ENCODE assay signal across 29 cellular contexts in the genomic region with DNA sequence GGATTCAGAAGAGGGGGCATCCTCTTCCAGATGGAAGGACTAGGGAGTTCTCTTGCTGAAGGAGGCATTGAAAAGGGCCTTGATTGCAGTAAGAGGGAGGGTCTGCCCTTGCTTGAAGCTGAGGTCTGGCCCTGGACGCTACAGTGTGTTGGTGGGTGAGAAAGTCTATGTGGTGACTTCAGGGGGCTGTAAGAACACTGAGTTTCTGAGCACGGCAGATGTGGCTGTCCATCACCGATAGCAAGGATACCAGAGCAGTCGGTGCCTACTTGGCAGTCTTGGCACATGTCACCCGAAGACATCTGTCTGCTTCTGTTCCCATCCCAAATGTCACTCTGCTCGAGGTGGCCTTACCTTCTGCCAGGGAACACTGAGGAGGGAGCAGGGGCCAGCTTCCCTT.
"Had no signal": no experiment of that assay in that cellular context is flagged by ENCODE, and none has a peak within 500 bp of the region (broad histone marks: within the 10 kb centered on the region; RNA-seq: fewer than 3 reads in every experiment).

No MANE protein-coding gene starts in this region.

- H3K27ac ChIP-seq: adrenal gland, body of pancreas, epithelial cell of prostate had no signal

- H3K27me3 ChIP-seq: adrenal gland, body of pancreas had no signal

- ATAC-seq: activated CD4-positive, alpha-beta T cell treated with anti-CD3 and anti-CD28 coated beads for 36 hours; activated CD8-positive, alpha-beta memory T cell treated with anti-CD3 and anti-CD28 coated beads, Interleukin-2, amount 10 ng/mL, durations not matched to agents 7 days and 5 days; activated CD8-positive, alpha-beta T cell treated with anti-CD3 and anti-CD28 coated beads, Interleukin-2, amount 10 ng/mL, durations not matched to agents 7 days and 5 days; activated naive CD8-positive, alpha-beta T cell treated with anti-CD3 and anti-CD28 coated beads, Interleukin-2, amount 50 U/mL, for 24 hours; body of pancreas; effector memory CD8-positive, alpha-beta T cell had no signal

- H3K9me3 ChIP-seq: adrenal gland, body of pancreas had no signal

- H3K4me1 ChIP-seq: adrenal gland, body of pancreas had no signal

- FAIRE-seq: colon, frontal cortex had no signal

- DNase-seq: activated CD4-positive, alpha-beta memory T cell treated with anti-CD3 and anti-CD28 coated beads for 36 hours; activated CD4-positive, alpha-beta T cell treated with anti-CD3 and anti-CD28 coated beads for 36 hours; activated CD4-positive, alpha-beta T cell treated with anti-CD3 and anti-CD28 coated beads, Interleukin-2, amount 10 ng/mL, durations not matched to agents 24 days and 14 days; activated CD4-positive, CD25-positive, alpha-beta regulatory T cell; activated CD4-positive, CD25-positive, alpha-beta regulatory T cell treated with anti-CD3 and anti-CD28 coated beads, Interleukin-2, amount 50 U/mL, for 72 hours; activated CD8-positive, alpha-beta memory T cell treated with anti-CD3 and anti-CD28 coated beads, Interleukin-2, amount 10 ng/mL, durations not matched to agents 7 days and 5 days; activated CD8-positive, alpha-beta memory T cell treated with anti-CD3 and anti-CD28 coated beads, Interleukin-2, amount 50 U/mL, for 4 hours; activated CD8-positive, alpha-beta T cell treated with anti-CD3 and anti-CD28 coated beads, Interleukin-2, amount 10 ng/mL, durations not matched to agents 7 days and 5 days; activated effector memory CD4-positive, alpha-beta T cell treated with anti-CD3 and anti-CD28 coated beads, Interleukin-2, amount 50 U/mL, for 16 hours; activated naive CD4-positive, alpha-beta T cell treated with anti-CD3 and anti-CD28 coated beads for 36 hours; activated naive CD8-positive, alpha-beta T cell treated with anti-CD3 and anti-CD28 coated beads for 36 hours; activated naive CD8-positive, alpha-beta T cell treated with anti-CD3 and anti-CD28 coated beads, Interleukin-2, amount 50 U/mL, for 24 hours; activated T-cell treated with anti-CD3 and anti-CD28 coated beads, Interleukin-2, amount 50 U/mL, for 1 hour; activated T-cell treated with anti-CD3 and anti-CD28 coated beads, Interleukin-2, amount 50 U/mL, for 48 hours; adrenal gland; amygdala; aorta; body of pancreas; caudate nucleus; cortex of kidney; dermis blood vessel endothelial cell; effector CD4-positive, alpha-beta T cell; effector memory CD8-positive, alpha-beta T cell; foreskin fibroblast; head of caudate nucleus; T-helper 2 cell had no signal

- H3K36me3 ChIP-seq: adrenal gland had no signal

- H3K4me3 ChIP-seq: adrenal gland, body of pancreas had no signal
